Comparison of ENCODE assay signal across 1 cellular context in the genomic region with DNA sequence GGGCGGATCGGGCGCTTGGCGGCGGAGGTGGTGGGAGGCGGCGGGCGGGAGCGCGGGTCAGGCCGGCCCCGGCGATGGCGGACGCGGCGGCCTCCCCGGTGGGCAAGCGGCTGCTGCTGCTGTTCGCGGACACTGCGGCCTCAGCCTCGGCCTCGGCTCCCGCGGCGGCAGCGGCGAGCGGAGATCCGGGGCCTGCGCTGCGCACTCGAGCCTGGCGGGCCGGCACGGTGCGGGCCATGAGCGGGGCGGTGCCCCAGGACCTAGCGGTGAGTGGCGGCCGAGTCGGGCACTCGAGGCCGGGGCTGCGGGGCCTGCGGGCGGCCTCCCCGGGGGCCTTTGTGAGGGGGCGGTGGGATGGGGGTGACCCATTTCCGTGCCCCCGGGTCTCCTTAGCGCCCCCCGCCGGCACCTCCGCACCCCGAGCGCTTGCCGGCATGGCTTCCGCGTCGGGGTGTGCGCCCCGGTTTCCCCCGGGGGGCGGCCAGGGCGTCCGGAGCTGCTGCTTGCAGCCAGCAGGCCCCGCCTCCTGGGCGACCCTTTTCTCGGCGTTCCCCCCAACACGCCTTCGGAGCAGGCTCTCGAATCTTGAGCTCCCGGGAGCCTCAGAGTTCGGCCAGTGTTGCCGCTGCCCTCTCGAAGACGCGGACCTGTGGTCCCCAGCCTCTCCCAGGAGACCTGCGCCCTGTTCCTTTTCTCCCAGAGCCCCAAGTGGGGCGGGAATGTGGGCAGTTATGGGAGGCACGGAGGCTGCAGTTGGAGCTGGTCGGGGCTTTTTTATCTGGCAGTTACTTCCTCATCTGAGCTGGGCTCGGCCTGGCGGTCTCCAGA.
TF ChIP-seq lines count a peak whose summit lies in the region.

No MANE protein-coding gene starts in this region.

TF ChIP-seq in HepG2, 621 proteins besides CTCF, POLR2A, EP300 and RAD21 (continued from another document and continues in another):
- TF ChIP-seq, protein P1, sequence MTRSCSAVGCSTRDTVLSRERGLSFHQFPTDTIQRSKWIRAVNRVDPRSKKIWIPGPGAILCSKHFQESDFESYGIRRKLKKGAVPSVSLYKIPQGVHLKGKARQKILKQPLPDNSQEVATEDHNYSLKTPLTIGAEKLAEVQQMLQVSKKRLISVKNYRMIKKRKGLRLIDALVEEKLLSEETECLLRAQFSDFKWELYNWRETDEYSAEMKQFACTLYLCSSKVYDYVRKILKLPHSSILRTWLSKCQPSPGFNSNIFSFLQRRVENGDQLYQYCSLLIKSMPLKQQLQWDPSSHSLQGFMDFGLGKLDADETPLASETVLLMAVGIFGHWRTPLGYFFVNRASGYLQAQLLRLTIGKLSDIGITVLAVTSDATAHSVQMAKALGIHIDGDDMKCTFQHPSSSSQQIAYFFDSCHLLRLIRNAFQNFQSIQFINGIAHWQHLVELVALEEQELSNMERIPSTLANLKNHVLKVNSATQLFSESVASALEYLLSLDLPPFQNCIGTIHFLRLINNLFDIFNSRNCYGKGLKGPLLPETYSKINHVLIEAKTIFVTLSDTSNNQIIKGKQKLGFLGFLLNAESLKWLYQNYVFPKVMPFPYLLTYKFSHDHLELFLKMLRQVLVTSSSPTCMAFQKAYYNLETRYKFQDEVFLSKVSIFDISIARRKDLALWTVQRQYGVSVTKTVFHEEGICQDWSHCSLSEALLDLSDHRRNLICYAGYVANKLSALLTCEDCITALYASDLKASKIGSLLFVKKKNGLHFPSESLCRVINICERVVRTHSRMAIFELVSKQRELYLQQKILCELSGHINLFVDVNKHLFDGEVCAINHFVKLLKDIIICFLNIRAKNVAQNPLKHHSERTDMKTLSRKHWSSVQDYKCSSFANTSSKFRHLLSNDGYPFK (CRISPR knock-in tag; IDR thresholded peaks at IDR 0.05; ENCODE audit: borderline replicate concordance) = 0 out of 2 replicates have a peak, but pooled peaks have one; percentile 17
- TF ChIP-seq MTA3 (CRISPR knock-in tag; IDR thresholded peaks at IDR 0.05) = no peak
- TF ChIP-seq, protein P2, sequence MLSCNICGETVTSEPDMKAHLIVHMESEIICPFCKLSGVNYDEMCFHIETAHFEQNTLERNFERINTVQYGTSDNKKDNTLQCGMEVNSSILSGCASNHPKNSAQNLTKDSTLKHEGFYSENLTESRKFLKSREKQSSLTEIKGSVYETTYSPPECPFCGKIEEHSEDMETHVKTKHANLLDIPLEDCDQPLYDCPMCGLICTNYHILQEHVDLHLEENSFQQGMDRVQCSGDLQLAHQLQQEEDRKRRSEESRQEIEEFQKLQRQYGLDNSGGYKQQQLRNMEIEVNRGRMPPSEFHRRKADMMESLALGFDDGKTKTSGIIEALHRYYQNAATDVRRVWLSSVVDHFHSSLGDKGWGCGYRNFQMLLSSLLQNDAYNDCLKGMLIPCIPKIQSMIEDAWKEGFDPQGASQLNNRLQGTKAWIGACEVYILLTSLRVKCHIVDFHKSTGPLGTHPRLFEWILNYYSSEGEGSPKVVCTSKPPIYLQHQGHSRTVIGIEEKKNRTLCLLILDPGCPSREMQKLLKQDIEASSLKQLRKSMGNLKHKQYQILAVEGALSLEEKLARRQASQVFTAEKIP (CRISPR knock-in tag; IDR thresholded peaks at IDR 0.05; ENCODE audit: borderline replicate concordance) = no peak
- TF ChIP-seq ZSCAN25 (CRISPR knock-in tag; IDR thresholded peaks at IDR 0.05) = no peak
- TF ChIP-seq FLYWCH1 (CRISPR knock-in tag; IDR thresholded peaks at IDR 0.05) = no peak
- no peak for TF ChIP-seq DR1 (CRISPR knock-in tag; IDR thresholded peaks at IDR 0.05)
- no peak; the same call in 1 of the 2 replicates for TF ChIP-seq JUND (CRISPR knock-in tag; IDR thresholded peaks at IDR 0.05)
- no peak for TF ChIP-seq RARG (CRISPR knock-in tag; IDR thresholded peaks at IDR 0.05; ENCODE audit: low read depth)
- no peak for TF ChIP-seq ZNF264 (CRISPR knock-in tag; IDR thresholded peaks at IDR 0.05)
- no peak for TF ChIP-seq PITX1 (CRISPR knock-in tag; IDR thresholded peaks at IDR 0.05)
- no peak for TF ChIP-seq NFYB (CRISPR knock-in tag; IDR thresholded peaks at IDR 0.05)
- no peak for TF ChIP-seq ZNF136 (CRISPR knock-in tag; IDR thresholded peaks at IDR 0.05; ENCODE audit: low read depth)
- TF ChIP-seq SRSF4 (IDR thresholded peaks at IDR 0.05; ENCODE audit: low read depth, low read length, poor library complexity, severe bottlenecking) = no peak
- no peak for TF ChIP-seq SCMH1 (CRISPR knock-in tag; IDR thresholded peaks at IDR 0.05; ENCODE audit: borderline replicate concordance)
- TF ChIP-seq TCF12 (IDR thresholded peaks at IDR 0.05) = no peak
- TF ChIP-seq TCF12 (CRISPR knock-in tag; IDR thresholded peaks at IDR 0.05) = no peak
- no peak for TF ChIP-seq IRF2 (CRISPR knock-in tag; IDR thresholded peaks at IDR 0.05)
- peak; percentile 3; the same call in 1 of the 2 replicates for TF ChIP-seq HOXA3 (CRISPR knock-in tag; IDR thresholded peaks at IDR 0.05)
- TF ChIP-seq, protein P3, sequence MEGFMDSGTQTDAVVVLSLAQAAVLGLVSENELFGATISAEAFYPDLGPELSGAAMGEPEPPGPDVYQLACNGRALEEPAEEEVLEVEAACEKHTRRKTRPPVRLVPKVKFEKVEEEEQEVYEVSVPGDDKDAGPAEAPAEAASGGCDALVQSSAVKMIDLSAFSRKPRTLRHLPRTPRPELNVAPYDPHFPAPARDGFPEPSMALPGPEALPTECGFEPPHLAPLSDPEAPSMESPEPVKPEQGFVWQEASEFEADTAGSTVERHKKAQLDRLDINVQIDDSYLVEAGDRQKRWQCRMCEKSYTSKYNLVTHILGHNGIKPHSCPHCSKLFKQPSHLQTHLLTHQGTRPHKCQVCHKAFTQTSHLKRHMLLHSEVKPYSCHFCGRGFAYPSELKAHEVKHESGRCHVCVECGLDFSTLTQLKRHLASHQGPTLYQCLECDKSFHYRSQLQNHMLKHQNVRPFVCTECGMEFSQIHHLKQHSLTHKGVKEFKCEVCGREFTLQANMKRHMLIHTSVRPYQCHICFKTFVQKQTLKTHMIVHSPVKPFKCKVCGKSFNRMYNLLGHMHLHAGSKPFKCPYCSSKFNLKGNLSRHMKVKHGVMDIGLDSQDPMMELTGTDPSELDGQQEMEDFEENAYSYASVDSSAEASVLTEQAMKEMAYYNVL (CRISPR knock-in tag; IDR thresholded peaks at IDR 0.05; ENCODE audit: borderline replicate concordance) = no peak
- TF ChIP-seq, protein P4, sequence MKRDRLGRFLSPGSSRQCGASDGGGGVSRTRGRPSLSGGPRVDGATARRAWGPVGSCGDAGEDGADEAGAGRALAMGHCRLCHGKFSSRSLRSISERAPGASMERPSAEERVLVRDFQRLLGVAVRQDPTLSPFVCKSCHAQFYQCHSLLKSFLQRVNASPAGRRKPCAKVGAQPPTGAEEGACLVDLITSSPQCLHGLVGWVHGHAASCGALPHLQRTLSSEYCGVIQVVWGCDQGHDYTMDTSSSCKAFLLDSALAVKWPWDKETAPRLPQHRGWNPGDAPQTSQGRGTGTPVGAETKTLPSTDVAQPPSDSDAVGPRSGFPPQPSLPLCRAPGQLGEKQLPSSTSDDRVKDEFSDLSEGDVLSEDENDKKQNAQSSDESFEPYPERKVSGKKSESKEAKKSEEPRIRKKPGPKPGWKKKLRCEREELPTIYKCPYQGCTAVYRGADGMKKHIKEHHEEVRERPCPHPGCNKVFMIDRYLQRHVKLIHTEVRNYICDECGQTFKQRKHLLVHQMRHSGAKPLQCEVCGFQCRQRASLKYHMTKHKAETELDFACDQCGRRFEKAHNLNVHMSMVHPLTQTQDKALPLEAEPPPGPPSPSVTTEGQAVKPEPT (CRISPR knock-in tag; IDR thresholded peaks at IDR 0.05; ENCODE audit: low read depth) = no peak
- no peak for TF ChIP-seq MAZ (IDR thresholded peaks at IDR 0.05; ENCODE audit: borderline replicate concordance, low read depth, low read length)
- peak; percentile 82 for TF ChIP-seq MAZ (CRISPR knock-in tag; IDR thresholded peaks at IDR 0.05; ENCODE audit: low read depth)
- TF ChIP-seq, protein P5, sequence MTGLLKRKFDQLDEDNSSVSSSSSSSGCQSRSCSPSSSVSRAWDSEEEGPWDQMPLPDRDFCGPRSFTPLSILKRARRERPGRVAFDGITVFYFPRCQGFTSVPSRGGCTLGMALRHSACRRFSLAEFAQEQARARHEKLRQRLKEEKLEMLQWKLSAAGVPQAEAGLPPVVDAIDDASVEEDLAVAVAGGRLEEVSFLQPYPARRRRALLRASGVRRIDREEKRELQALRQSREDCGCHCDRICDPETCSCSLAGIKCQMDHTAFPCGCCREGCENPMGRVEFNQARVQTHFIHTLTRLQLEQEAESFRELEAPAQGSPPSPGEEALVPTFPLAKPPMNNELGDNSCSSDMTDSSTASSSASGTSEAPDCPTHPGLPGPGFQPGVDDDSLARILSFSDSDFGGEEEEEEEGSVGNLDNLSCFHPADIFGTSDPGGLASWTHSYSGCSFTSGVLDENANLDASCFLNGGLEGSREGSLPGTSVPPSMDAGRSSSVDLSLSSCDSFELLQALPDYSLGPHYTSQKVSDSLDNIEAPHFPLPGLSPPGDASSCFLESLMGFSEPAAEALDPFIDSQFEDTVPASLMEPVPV (CRISPR knock-in tag; IDR thresholded peaks at IDR 0.05) = no peak
- TF ChIP-seq TCF7L2 (IDR thresholded peaks at IDR 0.05; ENCODE audit: low read depth, low read length) = no peak
- no peak for TF ChIP-seq ZMYM3 (CRISPR knock-in tag; IDR thresholded peaks at IDR 0.05)
- TF ChIP-seq, protein P6, sequence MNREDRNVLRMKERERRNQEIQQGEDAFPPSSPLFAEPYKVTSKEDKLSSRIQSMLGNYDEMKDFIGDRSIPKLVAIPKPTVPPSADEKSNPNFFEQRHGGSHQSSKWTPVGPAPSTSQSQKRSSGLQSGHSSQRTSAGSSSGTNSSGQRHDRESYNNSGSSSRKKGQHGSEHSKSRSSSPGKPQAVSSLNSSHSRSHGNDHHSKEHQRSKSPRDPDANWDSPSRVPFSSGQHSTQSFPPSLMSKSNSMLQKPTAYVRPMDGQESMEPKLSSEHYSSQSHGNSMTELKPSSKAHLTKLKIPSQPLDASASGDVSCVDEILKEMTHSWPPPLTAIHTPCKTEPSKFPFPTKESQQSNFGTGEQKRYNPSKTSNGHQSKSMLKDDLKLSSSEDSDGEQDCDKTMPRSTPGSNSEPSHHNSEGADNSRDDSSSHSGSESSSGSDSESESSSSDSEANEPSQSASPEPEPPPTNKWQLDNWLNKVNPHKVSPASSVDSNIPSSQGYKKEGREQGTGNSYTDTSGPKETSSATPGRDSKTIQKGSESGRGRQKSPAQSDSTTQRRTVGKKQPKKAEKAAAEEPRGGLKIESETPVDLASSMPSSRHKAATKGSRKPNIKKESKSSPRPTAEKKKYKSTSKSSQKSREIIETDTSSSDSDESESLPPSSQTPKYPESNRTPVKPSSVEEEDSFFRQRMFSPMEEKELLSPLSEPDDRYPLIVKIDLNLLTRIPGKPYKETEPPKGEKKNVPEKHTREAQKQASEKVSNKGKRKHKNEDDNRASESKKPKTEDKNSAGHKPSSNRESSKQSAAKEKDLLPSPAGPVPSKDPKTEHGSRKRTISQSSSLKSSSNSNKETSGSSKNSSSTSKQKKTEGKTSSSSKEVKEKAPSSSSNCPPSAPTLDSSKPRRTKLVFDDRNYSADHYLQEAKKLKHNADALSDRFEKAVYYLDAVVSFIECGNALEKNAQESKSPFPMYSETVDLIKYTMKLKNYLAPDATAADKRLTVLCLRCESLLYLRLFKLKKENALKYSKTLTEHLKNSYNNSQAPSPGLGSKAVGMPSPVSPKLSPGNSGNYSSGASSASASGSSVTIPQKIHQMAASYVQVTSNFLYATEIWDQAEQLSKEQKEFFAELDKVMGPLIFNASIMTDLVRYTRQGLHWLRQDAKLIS (CRISPR knock-in tag; IDR thresholded peaks at IDR 0.05) = no peak
- TF ChIP-seq, protein P7, sequence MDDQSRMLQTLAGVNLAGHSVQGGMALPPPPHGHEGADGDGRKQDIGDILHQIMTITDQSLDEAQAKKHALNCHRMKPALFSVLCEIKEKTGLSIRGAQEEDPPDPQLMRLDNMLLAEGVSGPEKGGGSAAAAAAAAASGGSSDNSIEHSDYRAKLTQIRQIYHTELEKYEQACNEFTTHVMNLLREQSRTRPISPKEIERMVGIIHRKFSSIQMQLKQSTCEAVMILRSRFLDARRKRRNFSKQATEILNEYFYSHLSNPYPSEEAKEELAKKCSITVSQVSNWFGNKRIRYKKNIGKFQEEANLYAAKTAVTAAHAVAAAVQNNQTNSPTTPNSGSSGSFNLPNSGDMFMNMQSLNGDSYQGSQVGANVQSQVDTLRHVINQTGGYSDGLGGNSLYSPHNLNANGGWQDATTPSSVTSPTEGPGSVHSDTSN (CRISPR knock-in tag; IDR thresholded peaks at IDR 0.05; ENCODE audit: borderline replicate concordance) = peak; percentile 62; the same call in 1 of the 2 replicates
- TF ChIP-seq, protein P8, sequence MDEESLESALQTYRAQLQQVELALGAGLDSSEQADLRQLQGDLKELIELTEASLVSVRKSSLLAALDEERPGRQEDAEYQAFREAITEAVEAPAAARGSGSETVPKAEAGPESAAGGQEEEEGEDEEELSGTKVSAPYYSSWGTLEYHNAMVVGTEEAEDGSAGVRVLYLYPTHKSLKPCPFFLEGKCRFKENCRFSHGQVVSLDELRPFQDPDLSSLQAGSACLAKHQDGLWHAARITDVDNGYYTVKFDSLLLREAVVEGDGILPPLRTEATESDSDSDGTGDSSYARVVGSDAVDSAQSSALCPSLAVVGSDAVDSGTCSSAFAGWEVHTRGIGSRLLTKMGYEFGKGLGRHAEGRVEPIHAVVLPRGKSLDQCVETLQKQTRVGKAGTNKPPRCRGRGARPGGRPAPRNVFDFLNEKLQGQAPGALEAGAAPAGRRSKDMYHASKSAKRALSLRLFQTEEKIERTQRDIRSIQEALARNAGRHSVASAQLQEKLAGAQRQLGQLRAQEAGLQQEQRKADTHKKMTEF (CRISPR knock-in tag; IDR thresholded peaks at IDR 0.05) = no peak; the same call in 1 of the 2 replicates
- TF ChIP-seq ZNF572 (CRISPR knock-in tag; IDR thresholded peaks at IDR 0.05) = no peak
- TF ChIP-seq HNRNPUL1 (IDR thresholded peaks at IDR 0.05; ENCODE audit: low read depth, low read length) = no peak
- TF ChIP-seq ZNF562 (CRISPR knock-in tag; IDR thresholded peaks at IDR 0.05; ENCODE audit: borderline replicate concordance) = no peak
- no peak for TF ChIP-seq DPF2 (CRISPR knock-in tag; IDR thresholded peaks at IDR 0.05; ENCODE audit: borderline replicate concordance, low read depth)
- TF ChIP-seq, protein P9, sequence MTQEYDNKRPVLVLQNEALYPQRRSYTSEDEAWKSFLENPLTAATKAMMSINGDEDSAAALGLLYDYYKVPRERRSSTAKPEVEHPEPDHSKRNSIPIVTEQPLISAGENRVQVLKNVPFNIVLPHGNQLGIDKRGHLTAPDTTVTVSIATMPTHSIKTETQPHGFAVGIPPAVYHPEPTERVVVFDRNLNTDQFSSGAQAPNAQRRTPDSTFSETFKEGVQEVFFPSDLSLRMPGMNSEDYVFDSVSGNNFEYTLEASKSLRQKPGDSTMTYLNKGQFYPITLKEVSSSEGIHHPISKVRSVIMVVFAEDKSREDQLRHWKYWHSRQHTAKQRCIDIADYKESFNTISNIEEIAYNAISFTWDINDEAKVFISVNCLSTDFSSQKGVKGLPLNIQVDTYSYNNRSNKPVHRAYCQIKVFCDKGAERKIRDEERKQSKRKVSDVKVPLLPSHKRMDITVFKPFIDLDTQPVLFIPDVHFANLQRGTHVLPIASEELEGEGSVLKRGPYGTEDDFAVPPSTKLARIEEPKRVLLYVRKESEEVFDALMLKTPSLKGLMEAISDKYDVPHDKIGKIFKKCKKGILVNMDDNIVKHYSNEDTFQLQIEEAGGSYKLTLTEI (CRISPR knock-in tag; conservative IDR thresholded peaks at IDR 0.05) = no peak
- no peak; the same call in 1 of the 2 replicates for TF ChIP-seq ZNF670 (CRISPR knock-in tag; IDR thresholded peaks at IDR 0.05; ENCODE audit: borderline replicate concordance)
